40 cellular contexts compared by ENCODE assay signal in genomic region chr21:40795313-40795712, GRCh38. TPM values are rescaled to one million over a fixed set of nuclear protein-coding genes. Genes with fewer than 3 reads are reported as not detected.
"Had no signal": no experiment of that assay in that cellular context is flagged by ENCODE, and none has a peak within 500 bp of the region (broad histone marks: within the 10 kb centered on the region; RNA-seq: fewer than 3 reads in every experiment).

No MANE protein-coding gene starts in this region.

- H3K36me3 Mint-ChIP-seq: activated CD4-positive, alpha-beta memory T cell treated with anti-CD3 and anti-CD28 coated beads for 36 hours; activated naive CD8-positive, alpha-beta T cell treated with anti-CD3 and anti-CD28 coated beads for 36 hours had no signal

- FAIRE-seq: astrocyte, TTC549 had no signal

- H3K27ac ChIP-seq: adrenal gland, body of pancreas, brain microvascular endothelial cell, breast epithelium, VCaP had no signal

- H3K27ac Mint-ChIP-seq: activated B cell treated with CpG ODN at 0.5 μM for 24 hours; activated CD4-positive, alpha-beta memory T cell treated with anti-CD3 and anti-CD28 coated beads for 36 hours; activated CD4-positive, alpha-beta T cell treated with anti-CD3 and anti-CD28 coated beads, Interleukin-2, amount 10 ng/mL, durations not matched to agents 24 days and 14 days; activated CD8-positive, alpha-beta T cell treated with anti-CD3 and anti-CD28 coated beads for 36 hours; activated naive CD4-positive, alpha-beta T cell treated with anti-CD3 and anti-CD28 coated beads for 36 hours; activated naive CD4-positive, alpha-beta T cell treated with anti-CD3 and anti-CD28 coated beads, Interleukin-2, amount 50 U/mL, for 72 hours; activated naive CD8-positive, alpha-beta T cell treated with anti-CD3 and anti-CD28 coated beads for 36 hours; activated T-cell treated with anti-CD3 and anti-CD28 coated beads, Interleukin-2, amount 50 U/mL, for 72 hours; activated T-helper 1 cell treated with anti-CD3 and anti-CD28 coated beads, Interleukin-12 subunit alpha, Interleukin-12 subunit beta, Interleukin-2, Interleukin-4 antibody, amounts not matched to agents 30 ng/mL and 10 ng/mL and 1 ng/mL, durations not matched to agents 14 hours and 24 hours and 36 hours; activated T-helper 17 cell treated with anti-CD3 and anti-CD28 coated beads, Interleukin-2, amount 50 U/mL, for 72 hours; T-helper 1 cell treated with Interleukin-12 subunit alpha and Interleukin-12 subunit beta and Interleukin-4 antibody, amounts not matched to agents 30 μg/mL and 1 μg/mL, for 36 hours; T-helper 2 cell treated with Interferon-gamma antibody and Interleukin-4, amounts not matched to agents 5 μg/mL and 100 μg/mL, for 36 hours had no signal

- H3K4me3 ChIP-seq: adrenal gland, body of pancreas, breast epithelium had no signal

- ATAC-seq: activated CD8-positive, alpha-beta T cell treated with anti-CD3 and anti-CD28 coated beads for 36 hours; activated naive CD4-positive, alpha-beta T cell treated with anti-CD3 and anti-CD28 coated beads, Interleukin-2, amount 50 U/mL, for 72 hours; activated T-cell treated with anti-CD3 and anti-CD28 coated beads, Interleukin-2, amount 50 U/mL, for 4 hours; activated T-cell treated with anti-CD3 and anti-CD28 coated beads, Interleukin-2, amount 50 U/mL, for 72 hours; activated T-helper 17 cell treated with anti-CD3 and anti-CD28 coated beads, Interleukin-2, amount 50 U/mL, for 72 hours; body of pancreas had no signal

- DNase-seq: activated B cell treated with CpG ODN at 0.5 μM for 24 hours; activated CD4-positive, alpha-beta memory T cell treated with anti-CD3 and anti-CD28 coated beads for 36 hours; activated CD4-positive, alpha-beta T cell treated with anti-CD3 and anti-CD28 coated beads for 4 hours; activated CD4-positive, alpha-beta T cell treated with anti-CD3 and anti-CD28 coated beads, Interleukin-2, amount 10 ng/mL, durations not matched to agents 24 days and 14 days; activated CD4-positive, alpha-beta T cell treated with anti-CD3 and anti-CD28 coated beads, Interleukin-2, amount 50 U/mL, for 1 hour; activated CD4-positive, alpha-beta T cell treated with anti-CD3 and anti-CD28 coated beads, Interleukin-2, amount 50 U/mL, for 4 hours; activated CD4-positive, CD25-positive, alpha-beta regulatory T cell treated with anti-CD3 and anti-CD28 coated beads, Interleukin-2, amount 50 U/mL, for 72 hours; activated CD8-positive, alpha-beta memory T cell treated with anti-CD3 and anti-CD28 coated beads, Interleukin-2, amount 50 U/mL, for 4 hours; activated CD8-positive, alpha-beta T cell treated with anti-CD3 and anti-CD28 coated beads for 36 hours; activated effector memory CD4-positive, alpha-beta T cell treated with anti-CD3 and anti-CD28 coated beads, Interleukin-2, amount 50 U/mL, for 16 hours; activated gamma-delta T cell treated with Interleukin-2 at 50 U/mL for 16 hours; activated naive CD4-positive, alpha-beta T cell; activated naive CD4-positive, alpha-beta T cell treated with anti-CD3 and anti-CD28 coated beads for 36 hours; activated naive CD4-positive, alpha-beta T cell treated with anti-CD3 and anti-CD28 coated beads, Interleukin-2, amount 50 U/mL, for 16 hours; activated naive CD8-positive, alpha-beta T cell treated with anti-CD3 and anti-CD28 coated beads for 36 hours; activated T-cell treated with anti-CD3 and anti-CD28 coated beads for 4 hours; activated T-cell treated with anti-CD3 and anti-CD28 coated beads, Interleukin-2, amount 50 U/mL, for 1 hour; activated T-cell treated with anti-CD3 and anti-CD28 coated beads, Interleukin-2, amount 50 U/mL, for 4 hours; activated T-cell treated with anti-CD3 and anti-CD28 coated beads, Interleukin-2, amount 50 U/mL, for 72 hours; adrenal gland; amniotic stem cell; aorta; body of pancreas; brain microvascular endothelial cell; central memory CD4-positive, alpha-beta T cell; SW 1271; T-helper 1 cell; T-helper 2 cell; T-helper 9 cell had no signal

- H3K27me3 ChIP-seq: adrenal gland, body of pancreas, brain microvascular endothelial cell, breast epithelium had no signal

- H3K4me1 ChIP-seq: adrenal gland, body of pancreas, breast epithelium had no signal

- H3K4me1 Mint-ChIP-seq: activated B cell treated with CpG ODN at 0.5 μM for 24 hours; activated CD4-positive, alpha-beta T cell treated with anti-CD3 and anti-CD28 coated beads, Interleukin-2, amount 10 ng/mL, durations not matched to agents 24 days and 14 days; activated naive CD8-positive, alpha-beta T cell treated with anti-CD3 and anti-CD28 coated beads for 36 hours; activated T-helper 17 cell treated with anti-CD3 and anti-CD28 coated beads, Interleukin-2, amount 50 U/mL, for 72 hours had no signal

- H3K4me3 Mint-ChIP-seq: activated B cell treated with CpG ODN at 0.5 μM for 24 hours; activated CD4-positive, alpha-beta memory T cell treated with anti-CD3 and anti-CD28 coated beads for 36 hours; activated CD4-positive, alpha-beta T cell treated with anti-CD3 and anti-CD28 coated beads, Interleukin-2, amount 10 ng/mL, durations not matched to agents 24 days and 14 days; activated CD8-positive, alpha-beta T cell treated with anti-CD3 and anti-CD28 coated beads for 36 hours; activated naive CD4-positive, alpha-beta T cell treated with anti-CD3 and anti-CD28 coated beads for 36 hours; activated naive CD8-positive, alpha-beta T cell treated with anti-CD3 and anti-CD28 coated beads for 36 hours; activated T-cell treated with anti-CD3 and anti-CD28 coated beads, Interleukin-2, amount 50 U/mL, for 4 hours; activated T-cell treated with anti-CD3 and anti-CD28 coated beads, Interleukin-2, amount 50 U/mL, for 72 hours; activated T-helper 1 cell treated with anti-CD3 and anti-CD28 coated beads, Interleukin-12 subunit alpha, Interleukin-12 subunit beta, Interleukin-2, Interleukin-4 antibody, amounts not matched to agents 30 ng/mL and 10 ng/mL and 1 ng/mL, durations not matched to agents 14 hours and 24 hours and 36 hours; activated T-helper 17 cell treated with anti-CD3 and anti-CD28 coated beads, Interleukin-2, amount 50 U/mL, for 72 hours; T-helper 1 cell treated with Interleukin-12 subunit alpha and Interleukin-12 subunit beta and Interleukin-4 antibody, amounts not matched to agents 30 μg/mL and 1 μg/mL, for 36 hours; T-helper 2 cell treated with Interferon-gamma antibody and Interleukin-4, amounts not matched to agents 5 μg/mL and 100 μg/mL, for 36 hours had no signal

- H3K36me3 ChIP-seq: adrenal gland, brain microvascular endothelial cell, breast epithelium had no signal

- H3K27me3 Mint-ChIP-seq: activated B cell treated with CpG ODN at 0.5 μM for 24 hours; activated CD4-positive, alpha-beta memory T cell treated with anti-CD3 and anti-CD28 coated beads for 36 hours; activated CD4-positive, alpha-beta T cell treated with anti-CD3 and anti-CD28 coated beads, Interleukin-2, amount 10 ng/mL, durations not matched to agents 24 days and 14 days; activated CD8-positive, alpha-beta T cell treated with anti-CD3 and anti-CD28 coated beads for 36 hours; activated T-helper 17 cell treated with anti-CD3 and anti-CD28 coated beads, Interleukin-2, amount 50 U/mL, for 72 hours had no signal

RNA-seq across cellular contexts. Expression of gene DSCAM, which starts 51.6 kb away (rescaled TPM):
- total RNA-seq: activated B cell treated with CpG ODN at 0.5 μM for 24 hours; activated CD4-positive, alpha-beta memory T cell treated with anti-CD3 and anti-CD28 coated beads for 36 hours; activated CD4-positive, alpha-beta T cell treated with anti-CD3 and anti-CD28 coated beads, Interleukin-2, amount 10 ng/mL, durations not matched to agents 24 days and 14 days; activated CD8-positive, alpha-beta memory T cell treated with anti-CD3 and anti-CD28 coated beads for 36 hours; activated CD8-positive, alpha-beta T cell treated with anti-CD3 and anti-CD28 coated beads for 36 hours; activated naive CD4-positive, alpha-beta T cell treated with anti-CD3 and anti-CD28 coated beads for 36 hours; activated naive CD4-positive, alpha-beta T cell treated with anti-CD3 and anti-CD28 coated beads, Interleukin-2, amount 50 U/mL, for 72 hours; activated naive CD8-positive, alpha-beta T cell treated with anti-CD3 and anti-CD28 coated beads for 36 hours; activated T-cell treated with anti-CD3 and anti-CD28 coated beads, Interleukin-2, amount 50 U/mL, for 4 hours; activated T-cell treated with anti-CD3 and anti-CD28 coated beads, Interleukin-2, amount 50 U/mL, for 72 hours; activated T-helper 1 cell treated with anti-CD3 and anti-CD28 coated beads, Interleukin-12 subunit alpha, Interleukin-12 subunit beta, Interleukin-2, Interleukin-4 antibody, amounts not matched to agents 30 ng/mL and 10 ng/mL and 1 ng/mL, durations not matched to agents 14 hours and 24 hours and 36 hours; activated T-helper 17 cell treated with anti-CD3 and anti-CD28 coated beads, Interleukin-2, amount 50 U/mL, for 72 hours; aorta; cardiac septum had no signal
- polyA plus RNA-seq: aorta had no signal
